ENCODE assay signal across 9 cellular contexts in genomic region chr16:16096161-16096857, GRCh38.
A peak's percentile ranks its signal among the peaks of the same experiment; 100 is the strongest.
DNase-seq lines count a peak whose midpoint lies in the region; ATAC-seq lines count a peak whose summit lies in the region.
"Had no signal": no experiment of that assay in that cellular context is flagged by ENCODE, and none has a peak within 500 bp of the region (broad histone marks: within the 10 kb centered on the region; RNA-seq: fewer than 3 reads in every experiment).

No MANE protein-coding gene starts in this region.

- no peaks in the 10 kb centered on the region for H3K36me3 ChIP-seq in GM23248 (ENCODE audit: low read depth)

- no peaks in the 10 kb centered on the region for H3K9me2 ChIP-seq in GM23248 (ENCODE audit: insufficient read depth)

- H4K20me1 ChIP-seq in GM23248 (ENCODE audit: insufficient read depth) = no peaks in the 10 kb centered on the region

- DNase-seq in GM23248 (peak; percentile 51), astrocyte of the hippocampus (ENCODE audit: low read depth, low spot score) (peak; percentile 77), iris pigment epithelial cell (ENCODE audit: low read depth) (peak; percentile 83), stromal cell of bone marrow (ENCODE audit: low read depth) (peak; percentile 25), OCI-M2 (lab: John Stamatoyannopoulos, UW; ENCODE audit: unreplicated experiment) (no peak)
- DNase-seq in stimulated activated CD4-positive, alpha-beta T cell treated with anti-CD3 and anti-CD28 coated beads, Interleukin-2, amount 100 ng/mL, for 24 hours = no peak
- DNase-seq: activated gamma-delta T cell had no signal

- peak overlapping the region; percentile 15; the same call in 1 of the 2 replicates for H3K9ac ChIP-seq in GM23248

- peaks cover 12% of the 10 kb centered on the region; the same call in 1 of the 2 replicates for H3K4me1 ChIP-seq in GM23248 (ENCODE audit: insufficient read depth)

- H3K27me3 ChIP-seq in GM23248 (replicated peaks; ENCODE audit: insufficient read depth) = no peaks in the 10 kb centered on the region

- H3F3A ChIP-seq in GM23248 (ENCODE audit: insufficient read depth) = 0 out of 2 replicates have a peak, but pooled peaks cover 5% of the 10 kb centered on the region

- H3K4me3 ChIP-seq in GM23248 = no peak overlapping the region

- ATAC-seq in HG02885 (IDR thresholded peaks at IDR 0.05; ENCODE audit: poor library complexity, unreplicated experiment) (no peak), HG02759 (IDR thresholded peaks at IDR 0.05; ENCODE audit: unreplicated experiment) (no peak)

- in situ Hi-C loops in GM23248 (cut with MboI) = no loop called here

- no peaks in the 10 kb centered on the region for H3K79me2 ChIP-seq in GM23248 (ENCODE audit: insufficient read depth)

- no peaks in the 10 kb centered on the region for H3K9me3 ChIP-seq in GM23248 (ENCODE audit: low read depth)

- H3K4me2 ChIP-seq in GM23248 (ENCODE audit: unreplicated experiment) = no peak overlapping the region

- peak overlapping the region; percentile 40 for H3K27ac ChIP-seq in GM23248

- no peak overlapping the region for H2AFZ ChIP-seq in GM23248

- 52 to 54% methylated on average over 12 of the region's 12 CpGs for WGBS in GM23248 (ENCODE audit: low coverage in 1 of 2, low lambda C conversion rate in 2 of 2, missing lambda C conversion rate in 2 of 2), 2 experiments

Comparison
In these comparisons a context has a peak if more than half of its experiments do, and no peak if none do; other contexts are left out.
1. DNase-seq: peak in GM23248 (single experiment), astrocyte of the hippocampus (single experiment), iris pigment epithelial cell (single experiment) and stromal cell of bone marrow (single experiment); none in stimulated activated CD4-positive, alpha-beta T cell treated with anti-CD3 and anti-CD28 coated beads, Interleukin-2, amount 100 ng/mL, for 24 hours (0 of 2) and OCI-M2 (single experiment).